Comparison of ENCODE assay signal across 10 cellular contexts in genomic region chr4:173111031-173111430, GRCh38.
"Had no signal": no experiment of that assay in that cellular context is flagged by ENCODE, and none has a peak within 500 bp of the region (broad histone marks: within the 10 kb centered on the region; RNA-seq: fewer than 3 reads in every experiment).

No MANE protein-coding gene starts in this region.

- H2AFZ ChIP-seq: GM23338 had no signal

- H3K9me3 Mint-ChIP-seq: GM23338, H9 had no signal

- H3K9ac ChIP-seq: KMS-11 had no signal

- H3K27ac Mint-ChIP-seq: GM23338, H9 had no signal

- ATAC-seq: GM23338 had no signal

- H3K4me2 ChIP-seq: GM23338, KMS-11 had no signal

- H3K4me3 ChIP-seq: GM23338 had no signal

- H3K27ac ChIP-seq: HL-60, KMS-11 had no signal

- FAIRE-seq: H1, H54 had no signal

- DNase-seq: H9, HCEC 1CT, IMR-90, Karpas-422, KBM-7 had no signal

- H3K4me3 Mint-ChIP-seq: GM23338, H9 had no signal
